Comparison of ENCODE assay signal across 16 cellular contexts in the genomic region with DNA sequence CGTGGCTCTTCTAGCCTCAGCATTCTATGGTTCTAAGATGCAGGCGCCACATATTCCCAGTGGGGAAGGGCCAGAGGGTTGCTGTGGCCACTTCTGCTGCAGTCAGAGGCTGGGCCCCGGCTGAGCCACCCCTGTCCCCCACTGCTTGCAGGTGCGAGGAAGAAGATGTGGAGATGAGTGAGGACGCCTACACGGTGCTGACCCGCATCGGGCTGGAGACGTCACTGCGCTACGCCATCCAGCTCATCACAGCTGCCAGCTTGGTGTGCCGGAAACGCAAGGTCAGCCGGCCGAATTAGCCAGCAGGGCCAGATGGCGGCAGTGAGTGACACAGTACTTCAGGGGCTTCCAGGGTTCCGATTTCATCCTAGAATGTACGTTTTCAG. TPM values are rescaled to one million over a fixed set of nuclear protein-coding genes. Genes with fewer than 3 reads are reported as not detected.
DNase-seq lines count a peak whose midpoint lies in the region; ATAC-seq and TF ChIP-seq lines count a peak whose summit lies in the region.
"Had no signal": no experiment of that assay in that cellular context is flagged by ENCODE, and none has a peak within 500 bp of the region (broad histone marks: within the 10 kb centered on the region; RNA-seq: fewer than 3 reads in every experiment).

No MANE protein-coding gene starts in this region.

- peak overlapping the region; percentile 21 for H3K9ac ChIP-seq in neuronal stem cell (ENCODE audit: low read depth, low read length, poor library complexity)

- no peak overlapping the region for H3K4ac ChIP-seq in neuronal stem cell (ENCODE audit: low read length)

- no peak for ATAC-seq in HG03521 (IDR thresholded peaks at IDR 0.05; ENCODE audit: unreplicated experiment)

- no peak overlapping the region for H4K91ac ChIP-seq in neuronal stem cell (ENCODE audit: low read depth, low read length, poor library complexity)

- no peak overlapping the region for H2BK5ac ChIP-seq in neuronal stem cell (ENCODE audit: low read length)

- no peak overlapping the region for H3K4me2 ChIP-seq in neuronal stem cell (ENCODE audit: insufficient read depth, low read length, poor library complexity, severe bottlenecking)

- no peak overlapping the region for H3K14ac ChIP-seq in neuronal stem cell (ENCODE audit: low read length)

- no CpG with 5 or more reads among the region's 18 CpGs for WGBS in neuronal stem cell (ENCODE audit: extremely low coverage in 2 of 2, insufficient read length in 2 of 2, insufficient replicate concordance in 1 of 2), 2 donors

- POLR2A ChIA-PET in RWPE1 (lab: Yijun Ruan, JAX; ENCODE audit: low non-redundant PET) = no interaction called here

- no peak overlapping the region for H2BK15ac ChIP-seq in neuronal stem cell (ENCODE audit: low read length)

- H2BK12ac ChIP-seq in neuronal stem cell (ENCODE audit: low read length) = no peak overlapping the region

- no peak overlapping the region for H2BK120ac ChIP-seq in neuronal stem cell (ENCODE audit: low read depth, low read length)

- H2AFZ ChIP-seq in neuronal stem cell (ENCODE audit: low read length) = no peak overlapping the region

- H2AK5ac ChIP-seq in neuronal stem cell (ENCODE audit: low read depth, low read length) = no peak overlapping the region

- peak overlapping the region; percentile 43 for H3K23ac ChIP-seq in neuronal stem cell (ENCODE audit: low read depth, low read length, poor library complexity)

- no peaks in the 10 kb centered on the region for H3K9me3 ChIP-seq in neuronal stem cell (replicated peaks in 1 of 2; ENCODE audit: control insufficient read depth in 2 of 2, insufficient read depth in 1 of 2, low read depth in 1 of 2, low read length in 2 of 2)
- H3K9me3 ChIP-seq: Peyer's patch had no signal

- no peak overlapping the region for H3K4me3 ChIP-seq in neuronal stem cell (ENCODE audit: low read length in 2 of 2)
- H3K4me3 ChIP-seq: Peyer's patch had no signal

- H3K18ac ChIP-seq in neuronal stem cell (ENCODE audit: low read length) = no peak overlapping the region

- H4K8ac ChIP-seq in neuronal stem cell (ENCODE audit: low read depth, low read length) = no peak overlapping the region

- H3K27ac ChIP-seq in RWPE1 = peak overlapping the region; percentile 56
- no peak overlapping the region for H3K27ac ChIP-seq in neuronal stem cell (replicated peaks; ENCODE audit: low read length)
- H3K27ac ChIP-seq: Peyer's patch had no signal

- H3K4me1 ChIP-seq in neuronal stem cell (ENCODE audit: control insufficient read depth in 2 of 2, insufficient read depth in 1 of 2, low read depth in 1 of 2, low read length in 2 of 2) = peaks cover 0 to 2% of the 10 kb centered on the region in 2 donors

- H3K36me3 ChIP-seq in neuronal stem cell (replicated peaks in 1 of 2; ENCODE audit: control insufficient read depth in 2 of 2, insufficient read depth in 2 of 2, low read length in 2 of 2) = peaks cover 30 to 67% of the 10 kb centered on the region in 2 donors

- CTCF ChIA-PET in RWPE1 (lab: Yijun Ruan, JAX) = interaction anchor here (1.0 kb wide), 1 partner anchor 54 kb away, joined by 3 read pairs; no protein-coding TSS in a partner anchor

- H3K27me3 ChIP-seq in neuronal stem cell (ENCODE audit: control insufficient read depth in 3 of 3, insufficient read depth in 3 of 3, low read depth in 1 of 3, low read length in 3 of 3) = peaks cover 0 to 19% (median 0%) of the 10 kb centered on the region in 3 experiments

- H3K79me1 ChIP-seq in neuronal stem cell (ENCODE audit: low read depth, low read length) = peaks cover 2% of the 10 kb centered on the region

- DNase-seq in RWPE1 (ENCODE audit: low spot score) (no peak), neuronal stem cell (ENCODE audit: low spot score) (no peak), glomerular visceral epithelial cell (ENCODE audit: extremely low spot score) (no peak)
- DNase-seq: ACHN; C1 segment of cervical spinal cord; CD8-positive, alpha-beta memory T cell; NCI-H1105; NCI-H2081; NCI-H2171 treated with DMSO at 0.1 percent for 48 hours; NCI-H446; NCI-H748 treated with DMSO at 0.1 percent for 48 hours; NK-92 treated with Interleukin-12 subunit alpha and Interleukin-12 subunit beta, amount 100 ng/mL, for 24 hours; Peyer's patch; Right ventricle myocardium superior; SW 1271 had no signal

- TF ChIP-seq CTCF in RWPE1 (conservative IDR thresholded peaks at IDR 0.05; ENCODE audit: low read depth) = no peak

RNA-seq across cellular contexts. Expression of gene LHB, which starts 2.0 kb away (rescaled TPM):
- 0.10 TPM for polyA plus RNA-seq in neuronal stem cell (2013, experiment 1 of 2)
- not detected for polyA plus RNA-seq in neuronal stem cell (2013, experiment 2 of 2)
- polyA plus RNA-seq: CD8-positive, alpha-beta memory T cell had no signal

RNA-seq across cellular contexts. Expression of gene CGB3, which starts 9.3 kb away (rescaled TPM):
- not detected for polyA plus RNA-seq in neuronal stem cell (2013, experiment 1 of 2)
- polyA plus RNA-seq in neuronal stem cell (2013, experiment 2 of 2) = not detected
- polyA plus RNA-seq: CD8-positive, alpha-beta memory T cell had no signal

RNA-seq across cellular contexts. Expression of gene CGB2, which starts 16.8 kb away (rescaled TPM):
- 0.24 TPM for polyA plus RNA-seq in neuronal stem cell (2013, experiment 1 of 2)
- 0.06 TPM for polyA plus RNA-seq in neuronal stem cell (2013, experiment 2 of 2)
- polyA plus RNA-seq: CD8-positive, alpha-beta memory T cell had no signal

RNA-seq across cellular contexts. Expression of gene RUVBL2, which starts 21.2 kb away (rescaled TPM):
- polyA plus RNA-seq in neuronal stem cell (2013, experiment 1 of 2) = 76.7 TPM
- 72.0 TPM for polyA plus RNA-seq in neuronal stem cell (2013, experiment 2 of 2)

RNA-seq across cellular contexts. Expression of gene GYS1, which starts 21.8 kb away (rescaled TPM):
- 17.7 TPM for polyA plus RNA-seq in neuronal stem cell (2013, experiment 1 of 2)
- 16.4 TPM for polyA plus RNA-seq in neuronal stem cell (2013, experiment 2 of 2)
